In genomic region chr19:10478903-10479384, GRCh38 we compare ENCODE assay signal across 8 cellular contexts. TPM values are rescaled to one million over a fixed set of nuclear protein-coding genes. Genes with fewer than 3 reads are reported as not detected.
DNase-seq lines count a peak whose midpoint lies in the region; ATAC-seq, FAIRE-seq and TF ChIP-seq lines count a peak whose summit lies in the region.

No MANE protein-coding gene starts in this region.

- no peaks in the 10 kb centered on the region for H3K36me3 Mint-ChIP-seq in activated B cell treated with CpG ODN at 0.5 μM for 24 hours (ENCODE audit: low read depth)

- TF ChIP-seq POLR2A in spleen (IDR thresholded peaks at IDR 0.05): no peak

- POLR2A ChIA-PET in GM10248 (lab: Yijun Ruan, JAX) (no interaction called here), activated B cell treated with CpG ODN at 0.5 μM for 24 hours (lab: Charles Lee) (interaction anchor here (0.5 to 1.5 kb wide), 3 partner anchors 18 to 66 kb away, joined by 3 to 6 read pairs (median 3); no protein-coding TSS in a partner anchor)

- intact Hi-C loops in activated B cell treated with CpG ODN at 0.5 μM for 24 hours (cut with micrococcal nuclease) (loop anchor here (1.0 kb wide), 1 partner anchor 76 kb away; the partner anchor contains the start of gene CDC37), spleen (cut with DNase I; ENCODE audit: low total_unique reads) (no loop called here)

- no peaks in the 10 kb centered on the region for H3K9me3 Mint-ChIP-seq in activated B cell treated with CpG ODN at 0.5 μM for 24 hours

- H3K4me1 Mint-ChIP-seq in activated B cell treated with CpG ODN at 0.5 μM for 24 hours: peaks cover 16% of the 10 kb centered on the region

- no peaks in the 10 kb centered on the region for H3K27me3 Mint-ChIP-seq in activated B cell treated with CpG ODN at 0.5 μM for 24 hours

- peak; percentile 9 for TF ChIP-seq CTCF in GM10248 (IDR thresholded peaks at IDR 0.05; ENCODE audit: control extremely low read depth, extremely low read depth, low read depth, missing control alignments)
- TF ChIP-seq CTCF in activated B cell treated with CpG ODN at 0.5 μM for 24 hours (IDR thresholded peaks at IDR 0.05): no peak
- peak; percentile 24 for TF ChIP-seq CTCF in bronchial epithelial cell (IDR thresholded peaks at IDR 0.05; ENCODE audit: insufficient read depth, low read length, severe bottlenecking)
- TF ChIP-seq CTCF in spleen (IDR thresholded peaks at IDR 0.05 in 8 of 11, conservative IDR thresholded peaks at IDR 0.05 in 3 of 11): peak in 8 of 11 experiments; percentile 25 to 90 (median 86)

- 3 to 13% (median 5%) methylated on average over 34 to 36 of the region's 36 CpGs for WGBS in spleen, 5 donors

- peak overlapping the region in 4 of 8 donors; percentile 2 to 47 (median 24) for H3K27ac ChIP-seq in spleen

- no peaks in the 10 kb centered on the region for H3K36me3 ChIP-seq in bronchial epithelial cell (ENCODE audit: control insufficient read depth, insufficient read depth, low read length)
- H3K36me3 ChIP-seq in spleen: peaks cover 0 to 1% (median 0%) of the 10 kb centered on the region in 6 donors

- no peak for FAIRE-seq in bronchial epithelial cell (lab: Jason Lieb, UNC)

- H3K4me3 ChIP-seq in bronchial epithelial cell (ENCODE audit: low read depth, low read length): peak overlapping the region; percentile 21
- H3K4me3 ChIP-seq in spleen: peak overlapping the region; percentile 17 to 57 (median 28)

- H3K27me3 ChIP-seq in bronchial epithelial cell (ENCODE audit: control insufficient read depth, insufficient read depth, low read length): no peaks in the 10 kb centered on the region
- no peaks in the 10 kb centered on the region for H3K27me3 ChIP-seq in spleen (replicated peaks in 1 of 7)

- ATAC-seq in activated B cell treated with CpG ODN at 0.5 μM for 24 hours (ENCODE audit: low read depth): peak; percentile 97
- no peak for ATAC-seq in HG03378 (IDR thresholded peaks at IDR 0.05; ENCODE audit: unreplicated experiment)
- no peak for ATAC-seq in GM18867 (IDR thresholded peaks at IDR 0.05; ENCODE audit: unreplicated experiment)

- DNase-seq in GM10248 (ENCODE audit: extremely low spot score): peak; percentile 58
- peak; percentile 54 for DNase-seq in NCI-H2107 (lab: John Stamatoyannopoulos, UW)
- peak; percentile 59 for DNase-seq in activated B cell treated with CpG ODN at 0.5 μM for 24 hours
- DNase-seq in bronchial epithelial cell (ENCODE audit: low read depth): peak; percentile 80
- DNase-seq in iris pigment epithelial cell (ENCODE audit: low read depth): peak; percentile 85
- peak; percentile 89 for DNase-seq in spleen

- peaks cover 0 to 27% (median 18%) of the 10 kb centered on the region in 6 donors for H3K4me1 ChIP-seq in spleen

- H3K27ac Mint-ChIP-seq in activated B cell treated with CpG ODN at 0.5 μM for 24 hours: no peak overlapping the region

- H3K4me3 Mint-ChIP-seq in activated B cell treated with CpG ODN at 0.5 μM for 24 hours: peak overlapping the region; percentile 32

- H3K9me3 ChIP-seq in spleen: no peaks in the 10 kb centered on the region

- CTCF ChIA-PET in GM10248 (lab: Yijun Ruan, JAX): interaction anchor here (0.7 to 1.8 kb wide), 16 partner anchors 8 to 223 kb away, joined by 3 to 6 read pairs (median 3); partner anchors contain the start of genes CDC37 and QTRT1
- CTCF ChIA-PET in activated B cell treated with CpG ODN at 0.5 μM for 24 hours (lab: Charles Lee): interaction anchor here (0.6 to 1.4 kb wide), 5 partner anchors 12 to 111 kb away, joined by 3 to 5 read pairs (median 4); partner anchors contain the start of gene CDC37

RNA-seq across cellular contexts. Expression of gene KEAP1, which starts 24.2 kb away (rescaled TPM):
- total RNA-seq in activated B cell treated with CpG ODN at 0.5 μM for 24 hours (38.9 and 48.0 TPM in 2 replicates), bronchial epithelial cell (59.5 and 62.9 TPM in 2 replicates), spleen (10 to 100 TPM; 41.2 to 59.5 (median 46.3) TPM)
- polyA plus RNA-seq in spleen: 10 to 100 TPM; 33.3 to 46.9 (median 34.2) TPM

RNA-seq across cellular contexts. Expression of gene S1PR5, which starts 38.3 kb away (rescaled TPM):
- 0.12 TPM in 1 of 2 replicates, not detected in the other for total RNA-seq in activated B cell treated with CpG ODN at 0.5 μM for 24 hours
- 6.6 and 7.8 TPM in 2 replicates for total RNA-seq in bronchial epithelial cell
- total RNA-seq in spleen: 10 to 100 TPM in 3 of 7 donors, 1 to 10 TPM in 4; 4.0 to 21.2 (median 9.2) TPM
- polyA plus RNA-seq in spleen: 1 to 10 TPM in 2 of 3 donors, under 1 TPM in 1; 0.52 to 2.1 (median 1.2) TPM

RNA-seq across cellular contexts. Expression of gene PDE4A, which starts 58.6 kb away (rescaled TPM):
- 6.6 and 8.6 TPM in 2 replicates for total RNA-seq in activated B cell treated with CpG ODN at 0.5 μM for 24 hours
- total RNA-seq in bronchial epithelial cell: 0.13 and 0.26 TPM in 2 replicates
- total RNA-seq in spleen: 10 to 100 TPM; 12.0 to 17.3 (median 13.3) TPM
- 1 to 10 TPM; 2.1 to 4.4 (median 3.2) TPM for polyA plus RNA-seq in spleen
